In the genomic region with DNA sequence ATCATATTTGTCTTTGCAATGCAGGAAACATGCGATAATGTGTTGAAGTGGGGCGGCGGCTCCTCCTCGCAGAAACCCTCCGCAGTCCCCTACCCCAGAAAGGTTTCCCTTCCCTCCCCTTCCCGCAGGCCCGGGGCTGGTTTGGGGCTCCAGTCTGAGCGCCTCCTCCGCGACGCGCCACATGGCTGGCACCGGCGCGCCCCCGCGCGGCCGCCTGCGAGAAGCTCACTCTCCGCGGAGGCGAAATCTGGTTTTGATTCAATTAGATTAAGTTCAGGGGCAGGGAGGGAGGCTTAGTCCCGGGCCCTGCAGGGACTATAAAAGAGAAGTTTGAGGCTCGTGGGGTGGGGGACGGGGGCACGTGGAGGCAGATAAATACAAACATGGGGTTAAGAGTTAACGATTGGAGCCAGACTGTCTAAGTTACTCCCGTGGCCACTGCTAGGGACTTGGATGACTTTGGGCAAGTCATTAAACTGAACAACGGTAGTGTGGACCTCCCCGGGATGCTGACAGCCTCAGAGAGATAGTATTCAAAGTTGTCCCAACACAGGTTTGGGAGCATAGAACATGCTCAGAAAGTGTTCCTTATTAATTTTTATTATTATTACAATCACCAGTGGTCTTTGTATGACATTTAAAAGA, we compare ENCODE assay signal across 8 cellular contexts.
A peak's percentile ranks its signal among the peaks of the same experiment; 100 is the strongest.
DNase-seq lines count a peak whose midpoint lies in the region; ATAC-seq and TF ChIP-seq lines count a peak whose summit lies in the region.

No MANE protein-coding gene starts in this region.

- DNase-seq in A172 (ENCODE audit: low spot score) = peak; percentile 34
- peak; percentile 68 for DNase-seq in RWPE1 (ENCODE audit: low spot score)
- peak; percentile 62 for DNase-seq in activated naive CD4-positive, alpha-beta T cell treated with anti-CD3 and anti-CD28 coated beads, Interleukin-2, amount 10 ng/mL, durations not matched to agents 7 days and 5 days
- peak; percentile 51 to 90 (median 79) for DNase-seq in head of caudate nucleus
- DNase-seq in pons (ENCODE audit: low spot score) = peak; percentile 47

- no peak overlapping the region for H3K4me3 Mint-ChIP-seq in activated naive CD4-positive, alpha-beta T cell treated with anti-CD3 and anti-CD28 coated beads, Interleukin-2, amount 10 ng/mL, durations not matched to agents 7 days and 5 days

- H3K27ac Mint-ChIP-seq in activated naive CD4-positive, alpha-beta T cell treated with anti-CD3 and anti-CD28 coated beads, Interleukin-2, amount 10 ng/mL, durations not matched to agents 7 days and 5 days = no peak overlapping the region

- H3K36me3 Mint-ChIP-seq in activated naive CD4-positive, alpha-beta T cell treated with anti-CD3 and anti-CD28 coated beads, Interleukin-2, amount 10 ng/mL, durations not matched to agents 7 days and 5 days = no peaks in the 10 kb centered on the region

- peaks cover 25% of the 10 kb centered on the region for H3K27me3 Mint-ChIP-seq in activated naive CD4-positive, alpha-beta T cell treated with anti-CD3 and anti-CD28 coated beads, Interleukin-2, amount 10 ng/mL, durations not matched to agents 7 days and 5 days

- ATAC-seq in HG03432 (IDR thresholded peaks at IDR 0.05; ENCODE audit: unreplicated experiment) (peak; percentile 70), GM19324 (IDR thresholded peaks at IDR 0.05; ENCODE audit: low FRiP score, unreplicated experiment) (no peak)

- POLR2A ChIA-PET in RWPE1 (lab: Yijun Ruan, JAX; ENCODE audit: low non-redundant PET) = no interaction called here

- TF ChIP-seq CTCF in GM12872 (IDR thresholded peaks at IDR 0.05; ENCODE audit: insufficient read depth, low read depth, low read length) (peak; percentile 86), RWPE1 (conservative IDR thresholded peaks at IDR 0.05; ENCODE audit: low read depth) (peak; percentile 95)

- H3K27ac ChIP-seq in RWPE1 = no peak overlapping the region

- CTCF ChIA-PET in RWPE1 (lab: Yijun Ruan, JAX) = interaction anchor here (0.6 to 5.4 kb wide), 20 partner anchors 8 to 482 kb away, joined by 3 to 52 read pairs (median 4); no protein-coding TSS in a partner anchor
- CTCF ChIA-PET in activated naive CD4-positive, alpha-beta T cell treated with anti-CD3 and anti-CD28 coated beads, Interleukin-2, amount 10 ng/mL, durations not matched to agents 7 days and 5 days (lab: Charles Lee) = interaction anchor here (0.7 to 4.7 kb wide), 3 partner anchors 372 to 819 kb away, joined by 3 to 49 read pairs (median 3); no protein-coding TSS in a partner anchor

- intact Hi-C loops in head of caudate nucleus (cut with DNase I) = loop anchor here (1.0 kb wide), 1 partner anchor 375 kb away; no protein-coding TSS in a partner anchor

- peaks cover 6% of the 10 kb centered on the region for H3K4me1 Mint-ChIP-seq in activated naive CD4-positive, alpha-beta T cell treated with anti-CD3 and anti-CD28 coated beads, Interleukin-2, amount 10 ng/mL, durations not matched to agents 7 days and 5 days

- no peaks in the 10 kb centered on the region for H3K9me3 Mint-ChIP-seq in activated naive CD4-positive, alpha-beta T cell treated with anti-CD3 and anti-CD28 coated beads, Interleukin-2, amount 10 ng/mL, durations not matched to agents 7 days and 5 days
